In the genomic region with DNA sequence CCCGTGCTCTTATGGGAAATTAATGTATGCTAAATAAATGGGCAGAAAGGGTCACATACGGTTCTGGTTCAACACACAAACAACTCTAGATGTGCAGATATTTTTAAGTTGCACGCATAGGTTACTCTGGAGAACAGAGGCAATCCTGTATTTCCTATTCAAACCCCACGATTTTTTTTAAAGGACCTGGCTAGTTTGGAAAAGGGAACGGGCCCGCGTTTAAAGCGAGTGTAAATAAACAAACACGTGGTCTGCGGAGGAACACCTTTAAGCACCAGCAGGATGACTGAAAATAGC, we compare ENCODE assay signal across 1 cellular context.
TF ChIP-seq lines count a peak whose summit lies in the region.

No MANE protein-coding gene starts in this region.

TF ChIP-seq in IMR-90, 13 proteins besides CTCF, POLR2A, EP300 and RAD21:
- 0 out of 2 replicates have a peak, but pooled peaks have one; percentile 30 for TF ChIP-seq MXI1 (IDR thresholded peaks at IDR 0.05; ENCODE audit: borderline replicate concordance, low read depth, low read length)
- TF ChIP-seq RFX5 (IDR thresholded peaks at IDR 0.05; ENCODE audit: low read depth, low read length), result no peak
